In the genomic region with DNA sequence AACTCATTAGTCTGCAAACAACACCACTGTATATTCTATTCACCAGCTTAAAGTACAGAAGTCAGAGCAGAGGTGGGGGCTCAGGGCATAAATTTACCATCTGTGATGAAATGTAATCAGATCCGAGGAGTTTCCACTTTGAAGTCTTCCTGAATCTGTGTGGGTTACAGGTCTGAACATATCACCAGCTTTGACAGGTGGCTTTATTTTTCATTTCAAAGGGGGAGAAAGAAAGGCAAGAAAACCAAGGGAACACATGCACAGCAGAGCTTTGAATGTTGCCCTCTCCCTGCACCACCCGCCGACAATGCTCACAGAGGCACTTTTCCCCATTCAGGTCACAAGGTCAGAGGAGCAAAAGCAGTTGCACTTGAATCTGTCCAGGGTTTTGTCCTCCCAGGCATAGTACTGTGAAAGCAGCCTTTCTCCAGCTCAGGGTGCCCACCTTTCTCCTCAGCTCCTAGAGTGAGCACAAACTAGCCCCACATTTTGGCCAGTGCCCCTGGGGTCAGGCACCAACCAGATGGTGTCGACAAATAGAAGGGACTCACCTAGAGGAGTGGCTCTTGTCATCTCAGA, we compare ENCODE assay signal across 20 cellular contexts.
DNase-seq lines count a peak whose midpoint lies in the region; ATAC-seq and TF ChIP-seq lines count a peak whose summit lies in the region.
"Had no signal": no experiment of that assay in that cellular context is flagged by ENCODE, and none has a peak within 500 bp of the region (broad histone marks: within the 10 kb centered on the region; RNA-seq: fewer than 3 reads in every experiment).

No MANE protein-coding gene starts in this region.

- H3F3A ChIP-seq in GM23338 (replicated peaks; ENCODE audit: low read depth) (no peaks in the 10 kb centered on the region), neural progenitor cell (ENCODE audit: low read depth) (peaks cover 11% of the 10 kb centered on the region)

- no peak overlapping the region for H2BK15ac ChIP-seq in IMR-90 (ENCODE audit: low read depth, low read length)

- H4K20me1 ChIP-seq in GM23338 (replicated peaks; ENCODE audit: insufficient read depth) (no peaks in the 10 kb centered on the region), IMR-90 (ENCODE audit: insufficient read depth, low read length) (no peaks in the 10 kb centered on the region), neural progenitor cell (ENCODE audit: low read depth) (no peaks in the 10 kb centered on the region)

- no peak overlapping the region for H3K56ac ChIP-seq in IMR-90 (ENCODE audit: extremely low read depth, insufficient read depth, low read length)

- intact Hi-C loops in IMR-90 (cut with micrococcal nuclease), result no loop called here

- ATAC-seq in GM23338 (peak; percentile 31), IMR-90 (ENCODE audit: low read depth) (no peak), WTC11 (peak; percentile 21), HG03457 (IDR thresholded peaks at IDR 0.05; ENCODE audit: unreplicated experiment) (no peak), GM18907 (IDR thresholded peaks at IDR 0.05; ENCODE audit: unreplicated experiment) (no peak)
- ATAC-seq: activated CD4-positive, CD25-positive, alpha-beta regulatory T cell treated with anti-CD3 and anti-CD28 coated beads, Interleukin-2, amount 50 U/mL, for 24 hours; activated CD8-positive, alpha-beta T cell treated with anti-CD3 and anti-CD28 coated beads for 36 hours; left lung; natural killer cell had no signal

- H3K9me1 ChIP-seq in IMR-90 (ENCODE audit: insufficient read depth, low read length), result no peaks in the 10 kb centered on the region

- dilution Hi-C loops in IMR-90 (cut with HindIII; ENCODE audit: low sequenced_read_pairs, unreplicated experiment), result no loop called here

- no peak for TF ChIP-seq RAD21 in IMR-90 (IDR thresholded peaks at IDR 0.05; ENCODE audit: low read length)

- H3K4me2 ChIP-seq in GM23338 (peak overlapping the region; percentile 69; the same call in 1 of the 2 replicates), IMR-90 (ENCODE audit: low read depth, low read length) (no peak overlapping the region), neural progenitor cell (peak overlapping the region; percentile 55)

- no peak overlapping the region for H2AK9ac ChIP-seq in IMR-90 (replicated peaks; ENCODE audit: low read depth, low read length, poor library complexity)

- H3K36me3 ChIP-seq in GM23338 (ENCODE audit: insufficient read depth), result no peaks in the 10 kb centered on the region; the same call in 1 of the 2 replicates
- H3K36me3 ChIP-seq in IMR-90 (ENCODE audit: control insufficient read depth, insufficient read depth, low read length), result no peaks in the 10 kb centered on the region
- H3K36me3 ChIP-seq in neural progenitor cell, result no peaks in the 10 kb centered on the region
- H3K36me3 ChIP-seq: left lung had no signal

- H3K14ac ChIP-seq in IMR-90 (replicated peaks; ENCODE audit: low read depth, low read length), result no peak overlapping the region

- DNase-seq in GM23338 (ENCODE audit: low spot score) (no peak), IMR-90 (no peak), WTC11 (ENCODE audit: low spot score) (no peak), neural progenitor cell (ENCODE audit: low spot score) (no peak), C1 segment of cervical spinal cord (lab: John Stamatoyannopoulos, UW) (no peak)
- DNase-seq: activated CD8-positive, alpha-beta T cell treated with anti-CD3 and anti-CD28 coated beads for 36 hours; activated gamma-delta T cell treated with Interleukin-2 at 50 U/mL for 16 hours; activated T-cell treated with anti-CD3 and anti-CD28 coated beads for 4 hours; CD4-positive, CD25-positive, alpha-beta regulatory T cell; dermis blood vessel endothelial cell; HCEC 1CT; left lung; MV-4-11; natural killer cell; NCI-H2029; NCI-H526 treated with DMSO at 0.1 percent for 48 hours; SW 1271 had no signal

- WGBS in IMR-90 (ENCODE audit: extremely low coverage in 2 of 2, insufficient read length in 1 of 2), 2 experiments, result 90% methylated on average over 2 of the region's 4 CpGs; no CpG with 5 or more reads in 1 of the 2 experiments

- H3K4me3 ChIP-seq in GM23338 (0 out of 2 replicates have a peak overlapping the region, but pooled peaks have one; percentile 14), IMR-90 (ENCODE audit: insufficient read depth, low read depth, low read length) (no peak overlapping the region), neural progenitor cell (no peak overlapping the region)
- H3K4me3 ChIP-seq: left lung had no signal

- H3K9me2 ChIP-seq in GM23338 (ENCODE audit: insufficient read depth), result peaks cover 5% of the 10 kb centered on the region; the same call in 1 of the 2 replicates

- H3K79me1 ChIP-seq in IMR-90 (ENCODE audit: low read depth in 1 of 2, low read length in 2 of 2), result no peaks in the 10 kb centered on the region

- POLR2A ChIA-PET in IMR-90 (lab: Charles Lee; ENCODE audit: unreplicated experiment), result no interaction called here
- POLR2A ChIA-PET in WTC11 (lab: Charles Lee), result interaction anchor here (0.5 kb wide), 1 partner anchor 236 kb away, joined by 5 read pairs; no protein-coding TSS in a partner anchor

- H2BK20ac ChIP-seq in IMR-90 (ENCODE audit: low read depth, low read length), result no peak overlapping the region

- CTCF ChIA-PET in IMR-90 (lab: Yijun Ruan, JAX), result interaction anchor here (0.6 kb wide), 1 partner anchor 10 kb away, joined by 3 read pairs; no protein-coding TSS in a partner anchor
- CTCF ChIA-PET in WTC11 (lab: Charles Lee), result interaction anchor here (1.0 to 1.5 kb wide), 3 partner anchors 123 to 623 kb away, joined by 3 read pairs; no protein-coding TSS in a partner anchor

- H2AK5ac ChIP-seq in IMR-90 (ENCODE audit: low read depth, low read length), result no peak overlapping the region

- no peak overlapping the region for H3K27ac Mint-ChIP-seq in GM23338
- H3K27ac Mint-ChIP-seq in WTC11, result peak overlapping the region; percentile 62
- H3K27ac Mint-ChIP-seq in neural progenitor cell, result peak overlapping the region; percentile 50
- H3K27ac Mint-ChIP-seq: activated CD8-positive, alpha-beta T cell treated with anti-CD3 and anti-CD28 coated beads for 36 hours; CD4-positive, CD25-positive, alpha-beta regulatory T cell; natural killer cell had no signal

- H4K8ac ChIP-seq in IMR-90 (ENCODE audit: low read depth in 2 of 2, low read length in 2 of 2), result no peak overlapping the region

- H3K18ac ChIP-seq in IMR-90 (ENCODE audit: low read depth, low read length), result no peak overlapping the region

- peaks cover 2% of the 10 kb centered on the region for H3K27me3 Mint-ChIP-seq in GM23338 (ENCODE audit: insufficient read depth, low read depth, poor library complexity)
- no peaks in the 10 kb centered on the region for H3K27me3 Mint-ChIP-seq in WTC11 (ENCODE audit: low read depth)
- peaks cover 5% of the 10 kb centered on the region for H3K27me3 Mint-ChIP-seq in neural progenitor cell (ENCODE audit: insufficient read depth, low read depth)
- H3K27me3 Mint-ChIP-seq: CD4-positive, CD25-positive, alpha-beta regulatory T cell had no signal

- TF ChIP-seq POLR2A in IMR-90 (IDR thresholded peaks at IDR 0.05; ENCODE audit: low read depth, low read length), result no peak

- peak overlapping the region; percentile 30; the same call in 1 of the 2 replicates for H3K4ac ChIP-seq in IMR-90 (ENCODE audit: low read depth, low read length)

- H2BK5ac ChIP-seq in IMR-90 (ENCODE audit: low read depth, low read length, poor library complexity, severe bottlenecking), result no peak overlapping the region

- TF ChIP-seq CTCF in GM23338 (conservative IDR thresholded peaks at IDR 0.05; ENCODE audit: low read depth in 2 of 2) (no peak), IMR-90 (conservative IDR thresholded peaks at IDR 0.05; ENCODE audit: low read depth, low read length) (no peak), WTC11 (IDR thresholded peaks at IDR 0.05) (no peak), neural progenitor cell (IDR thresholded peaks at IDR 0.05) (no peak)

- no peak overlapping the region for H3K23ac ChIP-seq in IMR-90 (ENCODE audit: low read depth, low read length)

- H3K79me2 ChIP-seq in GM23338 (replicated peaks; ENCODE audit: insufficient read depth) (no peaks in the 10 kb centered on the region), neural progenitor cell (ENCODE audit: low read depth) (no peaks in the 10 kb centered on the region)

- H3K27me3 ChIP-seq in GM23338 (ENCODE audit: insufficient read depth) (no peaks in the 10 kb centered on the region), IMR-90 (ENCODE audit: control insufficient read depth, insufficient read depth, low read length) (no peaks in the 10 kb centered on the region; the same call in 1 of the 2 replicates), neural progenitor cell (no peaks in the 10 kb centered on the region)
- H3K27me3 ChIP-seq: left lung had no signal

- no peak overlapping the region for H4K91ac ChIP-seq in IMR-90 (ENCODE audit: insufficient read depth, low read depth, low read length)

- H2AFZ ChIP-seq in GM23338 (no peak overlapping the region), IMR-90 (replicated peaks; ENCODE audit: low read length, poor library complexity) (peak overlapping the region; percentile 4), neural progenitor cell (replicated peaks) (no peak overlapping the region)

- H3K9me3 Mint-ChIP-seq in GM23338 (no peaks in the 10 kb centered on the region), WTC11 (0 out of 2 replicates have a peak, but pooled peaks cover 4% of the 10 kb centered on the region), neural progenitor cell (no peaks in the 10 kb centered on the region)
- H3K9me3 Mint-ChIP-seq: activated CD8-positive, alpha-beta T cell treated with anti-CD3 and anti-CD28 coated beads for 36 hours; CD4-positive, CD25-positive, alpha-beta regulatory T cell had no signal

- no peaks in the 10 kb centered on the region for H3K36me3 Mint-ChIP-seq in GM23338 (ENCODE audit: low read depth)
- H3K36me3 Mint-ChIP-seq in WTC11, result peaks cover 5% of the 10 kb centered on the region; the same call in 1 of the 2 replicates
- no peaks in the 10 kb centered on the region for H3K36me3 Mint-ChIP-seq in neural progenitor cell
- H3K36me3 Mint-ChIP-seq: CD4-positive, CD25-positive, alpha-beta regulatory T cell; natural killer cell had no signal

- H3K27ac ChIP-seq in GM23338 (ENCODE audit: low read depth) (0 out of 2 replicates have a peak overlapping the region, but pooled peaks have one; percentile 12), IMR-90 (ENCODE audit: insufficient read depth, low read length) (no peak overlapping the region), neural progenitor cell (no peak overlapping the region)
- H3K27ac ChIP-seq: left lung had no signal

- H3K4me1 ChIP-seq in GM23338 (ENCODE audit: insufficient read depth), result peaks cover 22% of the 10 kb centered on the region
- peaks cover 8% of the 10 kb centered on the region for H3K4me1 ChIP-seq in IMR-90 (ENCODE audit: control insufficient read depth, insufficient read depth, low read length)
- H3K4me1 ChIP-seq in neural progenitor cell, result peaks cover 24% of the 10 kb centered on the region
- H3K4me1 ChIP-seq: left lung had no signal

- H3K9ac ChIP-seq in IMR-90 (ENCODE audit: low read depth, low read length), result no peak overlapping the region
- H3K9ac ChIP-seq in neural progenitor cell, result no peak overlapping the region

- BruUV-seq in IMR-90 (replicated peaks; lab: Mats Ljungman, UMichigan), result no TSS peak

- peak overlapping the region; percentile 63; the same call in 1 of the 2 replicates for H4K5ac ChIP-seq in IMR-90 (ENCODE audit: low read depth, low read length)

- no peaks in the 10 kb centered on the region for H3K9me3 ChIP-seq in IMR-90 (ENCODE audit: control insufficient read depth, insufficient read depth, low read length)
- H3K9me3 ChIP-seq in neural progenitor cell (ENCODE audit: low read depth), result no peaks in the 10 kb centered on the region
- H3K9me3 ChIP-seq: left lung had no signal

- in situ Hi-C loops in IMR-90 (cut with MboI; ENCODE audit: low sequenced_read_pairs), result no loop called here

- H3K4me1 Mint-ChIP-seq in GM23338, result peaks cover 26% of the 10 kb centered on the region
- H3K4me1 Mint-ChIP-seq in WTC11, result peaks cover 47% of the 10 kb centered on the region
- H3K4me1 Mint-ChIP-seq in neural progenitor cell, result peaks cover 32% of the 10 kb centered on the region
- H3K4me1 Mint-ChIP-seq: CD4-positive, CD25-positive, alpha-beta regulatory T cell; natural killer cell had no signal

- no peak overlapping the region; the same call in 2 of the 3 replicates for H3K4me3 Mint-ChIP-seq in GM23338
- H3K4me3 Mint-ChIP-seq in WTC11, result peak overlapping the region; percentile 11; the same call in 1 of the 2 replicates
- H3K4me3 Mint-ChIP-seq in neural progenitor cell, result peak overlapping the region; percentile 57
- H3K4me3 Mint-ChIP-seq: activated CD8-positive, alpha-beta T cell treated with anti-CD3 and anti-CD28 coated beads for 36 hours; CD4-positive, CD25-positive, alpha-beta regulatory T cell; natural killer cell had no signal

- no peak overlapping the region for H2BK120ac ChIP-seq in IMR-90 (ENCODE audit: low read depth, low read length)

Comparison
In these comparisons a context has a peak if more than half of its experiments do, and no peak if none do; other contexts are left out.
1. ATAC-seq: peak in GM23338 (single experiment) and WTC11 (single experiment); none in IMR-90 (single experiment), HG03457 (single experiment) and GM18907 (single experiment).